In genomic region chr7:135320277-135320676, GRCh38 we compare ENCODE assay signal across 8 cellular contexts.
DNase-seq lines count a peak whose midpoint lies in the region; ATAC-seq and TF ChIP-seq lines count a peak whose summit lies in the region.

No MANE protein-coding gene starts in this region.

- no peak for TF ChIP-seq POLR2A in suprapubic skin (IDR thresholded peaks at IDR 0.05)

- H3K9me3 ChIP-seq in SK-N-SH: no peaks in the 10 kb centered on the region
- no peaks in the 10 kb centered on the region for H3K9me3 ChIP-seq in heart right ventricle
- no peaks in the 10 kb centered on the region for H3K9me3 ChIP-seq in suprapubic skin

- no peaks in the 10 kb centered on the region for H3K9me2 ChIP-seq in SK-N-SH

- CTCF ChIA-PET in SK-N-SH (lab: Yijun Ruan, JAX): interaction anchor here (0.8 to 8.3 kb wide), 7 partner anchors 15 to 325 kb away, joined by 3 to 108 read pairs (median 7); no protein-coding TSS in a partner anchor
- CTCF ChIA-PET in activated CD4-positive, alpha-beta T cell treated with anti-CD3 and anti-CD28 coated beads for 36 hours (lab: Charles Lee): no interaction called here

- no peak overlapping the region for H3K4me3 Mint-ChIP-seq in activated CD4-positive, alpha-beta T cell treated with anti-CD3 and anti-CD28 coated beads for 36 hours

- H3K27me3 Mint-ChIP-seq in activated CD4-positive, alpha-beta T cell treated with anti-CD3 and anti-CD28 coated beads for 36 hours: no peaks in the 10 kb centered on the region

- peak; percentile 30 to 37; a peak in 2 of 4 replicates for TF ChIP-seq EP300 in SK-N-SH (IDR thresholded peaks at IDR 0.05; ENCODE audit: borderline replicate concordance in 1 of 2, low read depth in 1 of 2, low read length in 1 of 2)
- no peak for TF ChIP-seq EP300 in suprapubic skin (IDR thresholded peaks at IDR 0.05)

- no peak overlapping the region for H2AFZ ChIP-seq in SK-N-SH (ENCODE audit: low read depth)

- no peak overlapping the region for H3K9ac ChIP-seq in SK-N-SH

- H3K4me1 Mint-ChIP-seq in activated CD4-positive, alpha-beta T cell treated with anti-CD3 and anti-CD28 coated beads for 36 hours: no peaks in the 10 kb centered on the region

- H4K20me1 ChIP-seq in SK-N-SH (ENCODE audit: insufficient read depth): no peaks in the 10 kb centered on the region

- intact Hi-C loops in heart right ventricle (cut with DNase I): loop anchor here in 1 of 10 donors (5.0 kb wide), 1 partner anchor 38 kb away; no protein-coding TSS in a partner anchor
- intact Hi-C loops in activated CD4-positive, alpha-beta T cell treated with anti-CD3 and anti-CD28 coated beads for 36 hours (cut with DNase I, micrococcal nuclease): no loop called here

- 10% methylated on average over 8 of the region's 8 CpGs for WGBS in SK-N-SH (ENCODE audit: low lambda C conversion rate)
- WGBS in heart right ventricle, 2 donors: 13 to 15% methylated on average over 8 of the region's 8 CpGs
- 38% methylated on average over 2 of the region's 8 CpGs for WGBS in suprapubic skin

- no peaks in the 10 kb centered on the region for H3K36me3 Mint-ChIP-seq in activated CD4-positive, alpha-beta T cell treated with anti-CD3 and anti-CD28 coated beads for 36 hours (ENCODE audit: low read depth)

- TF ChIP-seq CTCF in SK-N-SH (IDR thresholded peaks at IDR 0.05) (no peak), heart right ventricle (IDR thresholded peaks at IDR 0.05) (no peak), suprapubic skin (IDR thresholded peaks at IDR 0.05) (no peak)

- H3K36me3 ChIP-seq in SK-N-SH (replicated peaks in 1 of 2; ENCODE audit: control insufficient read depth in 1 of 2, insufficient read depth in 2 of 2, low read length in 1 of 2): no peaks in the 10 kb centered on the region
- H3K36me3 ChIP-seq in heart right ventricle: no peaks in the 10 kb centered on the region
- no peaks in the 10 kb centered on the region for H3K36me3 ChIP-seq in suprapubic skin

- no peak overlapping the region for H3K4me2 ChIP-seq in SK-N-SH

- H3K27ac Mint-ChIP-seq in activated CD4-positive, alpha-beta T cell treated with anti-CD3 and anti-CD28 coated beads for 36 hours: no peak overlapping the region

- H3K4me1 ChIP-seq in SK-N-SH (ENCODE audit: control insufficient read depth in 1 of 2, insufficient read depth in 2 of 2, low read depth in 1 of 2, low read length in 1 of 2) (peaks cover 0 to 35% of the 10 kb centered on the region in 2 experiments; a peak in 2 of 4 replicates), heart right ventricle (peaks cover 0 to 20% (median 8%) of the 10 kb centered on the region in 9 donors), suprapubic skin (peaks cover 23% of the 10 kb centered on the region)

- POLR2A ChIA-PET in SK-N-SH (lab: Yijun Ruan, JAX): interaction anchor here (0.5 to 2.4 kb wide), 4 partner anchors 9 to 391 kb away, joined by 3 to 8 read pairs (median 3); no protein-coding TSS in a partner anchor
- POLR2A ChIA-PET in activated CD4-positive, alpha-beta T cell treated with anti-CD3 and anti-CD28 coated beads for 36 hours (lab: Charles Lee): no interaction called here

- peak overlapping the region; percentile 28 to 89; a peak in 3 of 4 replicates for H3K27ac ChIP-seq in SK-N-SH (ENCODE audit: low read depth in 2 of 2, low read length in 1 of 2)
- no peak overlapping the region for H3K27ac ChIP-seq in heart right ventricle
- H3K27ac ChIP-seq in substantia nigra (ENCODE audit: low read depth, low read length, poor library complexity, severe bottlenecking): no peak overlapping the region
- H3K27ac ChIP-seq in suprapubic skin: no peak overlapping the region

- no peaks in the 10 kb centered on the region for H3K79me2 ChIP-seq in SK-N-SH (ENCODE audit: insufficient read depth)

- no peak overlapping the region for H3K4me3 ChIP-seq in SK-N-SH (ENCODE audit: low read depth in 2 of 2, low read length in 1 of 2)
- H3K4me3 ChIP-seq in heart right ventricle: no peak overlapping the region
- H3K4me3 ChIP-seq in suprapubic skin: no peak overlapping the region

- DNase-seq in HPDE6-E6E7 (ENCODE audit: extremely low spot score) (peak; percentile 41), SK-N-SH (peak; percentile 90), heart right ventricle (peak; percentile 81 to 85), substantia nigra (lab: John Stamatoyannopoulos, UW) (peak in 38 of 49 donors; percentile 3 to 74 (median 48)), suprapubic skin (ENCODE audit: low spot score in 2 of 2) (no peak), NCI-H187 (lab: John Stamatoyannopoulos, UW) (no peak)
- no peak for DNase-seq in activated CD4-positive, alpha-beta T cell treated with anti-CD3 and anti-CD28 coated beads for 36 hours

- H3K9me3 Mint-ChIP-seq in activated CD4-positive, alpha-beta T cell treated with anti-CD3 and anti-CD28 coated beads for 36 hours (ENCODE audit: low read depth): peaks cover 9% of the 10 kb centered on the region

- H3K27me3 ChIP-seq in SK-N-SH (ENCODE audit: insufficient read depth) (no peaks in the 10 kb centered on the region), heart right ventricle (no peaks in the 10 kb centered on the region), suprapubic skin (no peaks in the 10 kb centered on the region)

- peak; percentile 66 to 90 (median 86) for ATAC-seq in heart right ventricle
- ATAC-seq in activated CD4-positive, alpha-beta T cell treated with anti-CD3 and anti-CD28 coated beads for 36 hours: no peak
- ATAC-seq in GM18868 (IDR thresholded peaks at IDR 0.05; ENCODE audit: unreplicated experiment): no peak

- H3F3A ChIP-seq in SK-N-SH (replicated peaks; ENCODE audit: insufficient read depth): no peaks in the 10 kb centered on the region

- TF ChIP-seq RAD21 in SK-N-SH (IDR thresholded peaks at IDR 0.05; ENCODE audit: low read length): peak; percentile 28; the same call in 1 of the 2 replicates

TF ChIP-seq in SK-N-SH, 30 proteins besides CTCF, POLR2A, EP300 and RAD21 (continues in another document):
- no peak for TF ChIP-seq PBX3 (IDR thresholded peaks at IDR 0.05)
- TF ChIP-seq POLR2AphosphoS5 (IDR thresholded peaks at IDR 0.05; ENCODE audit: low read depth, low read length): peak; percentile 39; the same call in 1 of the 2 replicates
- TF ChIP-seq RCOR1 (IDR thresholded peaks at IDR 0.05; ENCODE audit: low read length): peak; percentile 32; the same call in 1 of the 2 replicates
- TF ChIP-seq REST (IDR thresholded peaks at IDR 0.05; ENCODE audit: low read depth, low read length): peak; percentile 57; the same call in 1 of the 2 replicates
- peak; percentile 37; the same call in 1 of the 2 replicates for TF ChIP-seq SIN3A (IDR thresholded peaks at IDR 0.05; ENCODE audit: borderline replicate concordance, low read depth, low read length)
- peak; percentile 64 for TF ChIP-seq MAX (IDR thresholded peaks at IDR 0.05; ENCODE audit: low read depth)
- 0 out of 2 replicates have a peak, but pooled peaks have one; percentile 46 for TF ChIP-seq FOXJ3 (CRISPR knock-in tag; IDR thresholded peaks at IDR 0.05)
- peak; percentile 3; the same call in 1 of the 2 replicates for TF ChIP-seq SMC3 (IDR thresholded peaks at IDR 0.05; ENCODE audit: low read depth, low read length)
- peak; percentile 75 for TF ChIP-seq TCF12 (IDR thresholded peaks at IDR 0.05)
- no peak for TF ChIP-seq GATA2 (CRISPR knock-in tag; IDR thresholded peaks at IDR 0.05)
- TF ChIP-seq NFIC (IDR thresholded peaks at IDR 0.05; ENCODE audit: borderline replicate concordance): peak; percentile 98
- TF ChIP-seq IRF3 (IDR thresholded peaks at IDR 0.05; ENCODE audit: low read depth, low read length): no peak

Comparison
In these comparisons a context has a peak if more than half of its experiments do, and no peak if none do; other contexts are left out.
1. DNase-seq: peak in HPDE6-E6E7 (single experiment), SK-N-SH (single experiment), heart right ventricle (2 of 2) and substantia nigra (38 of 49); none in suprapubic skin (0 of 2), activated CD4-positive, alpha-beta T cell treated with anti-CD3 and anti-CD28 coated beads for 36 hours (single experiment) and NCI-H187 (0 of 2).
2. H3K27ac ChIP-seq: peak in SK-N-SH (2 of 2); none in heart right ventricle (0 of 10), substantia nigra (single experiment) and suprapubic skin (single experiment).
3. ATAC-seq: peak in heart right ventricle (8 of 8); none in activated CD4-positive, alpha-beta T cell treated with anti-CD3 and anti-CD28 coated beads for 36 hours (single experiment) and GM18868 (single experiment).